ENCODE assay signal across 8 cellular contexts in genomic region chr17:15699413-15699924, GRCh38. TPM values are rescaled to one million over a fixed set of nuclear protein-coding genes. Genes with fewer than 3 reads are reported as not detected.
DNase-seq lines count a peak whose midpoint lies in the region; ATAC-seq, FAIRE-seq and TF ChIP-seq lines count a peak whose summit lies in the region.
"Not testable (repeated sequence)": the region's sequence is repeated elsewhere in the genome, so short reads cannot be mapped to it uniquely, and the experiment has no call there.

ZNF286A (plus strand) TSS chr17:15699752; CDS start chr17:15700330, 578 bp downstream.

- not testable (repeated sequence) for H3K27ac ChIP-seq in WERI-Rb-1; iPS-20b (ENCODE audit: low read length)
- H3K27ac ChIP-seq in skin epidermis: peak within 1 kb of the TSS in 20 of 21 experiments; percentile 13 to 83 (median 68)

- H3K9ac ChIP-seq in iPS-20b (ENCODE audit: low read depth, low read length): peak within 1 kb of the TSS; percentile 83

- not testable (repeated sequence) for H3K36me3 ChIP-seq in WERI-Rb-1; bronchial epithelial cell (ENCODE audit: control insufficient read depth, insufficient read depth, low read length)
- H3K36me3 ChIP-seq in iPS-20b (ENCODE audit: insufficient read depth, low read depth, low read length): peaks cover 22% of the 10 kb centered on the region; the same call in 1 of the 2 replicates

- ATAC-seq in HG03175 (IDR thresholded peaks at IDR 0.05; ENCODE audit: unreplicated experiment): peak; percentile 94

- TF ChIP-seq POLR2A in GM18951 (IDR thresholded peaks at IDR 0.05; ENCODE audit: extremely low read depth, insufficient read depth, insufficient read length): peak; percentile 66

- DNase-seq in AG08396 (ENCODE audit: low spot score) (peak; percentile 96), NCI-H2227 treated with DMSO at 0.1 percent for 48 hours (lab: John Stamatoyannopoulos, UW) (peak; percentile 57), WERI-Rb-1 (peak; percentile 100), bronchial epithelial cell (ENCODE audit: low read depth) (peak; percentile 98)

- in situ Hi-C loops in GM18951 (cut with MboI; ENCODE audit: low sequenced_read_pairs, unreplicated experiment): not testable (repeated sequence)

- not testable (repeated sequence) for TF ChIP-seq CTCF in WERI-Rb-1 (IDR thresholded peaks at IDR 0.05; ENCODE audit: low read depth, low read length); bronchial epithelial cell (IDR thresholded peaks at IDR 0.05; ENCODE audit: insufficient read depth, low read length, severe bottlenecking)

- FAIRE-seq in bronchial epithelial cell (lab: Jason Lieb, UNC): not testable (repeated sequence)

- H3K9me3 ChIP-seq in WERI-Rb-1 (ENCODE audit: severe bottlenecking); iPS-20b (ENCODE audit: insufficient read depth, low read depth, low read length): not testable (repeated sequence)

- not testable (repeated sequence) for H3K27me3 ChIP-seq in WERI-Rb-1 (ENCODE audit: insufficient read depth, low read depth, severe bottlenecking); bronchial epithelial cell (ENCODE audit: control insufficient read depth, insufficient read depth, low read length); iPS-20b (ENCODE audit: insufficient read depth, low read length)

- peak within 1 kb of the TSS; percentile 56 for H3K4me3 ChIP-seq in WERI-Rb-1 (ENCODE audit: low read depth, low read length)
- peak within 1 kb of the TSS; percentile 49 for H3K4me3 ChIP-seq in bronchial epithelial cell (ENCODE audit: low read depth, low read length)
- H3K4me3 ChIP-seq in iPS-20b (ENCODE audit: low read length): peak within 1 kb of the TSS; percentile 72
- peak within 1 kb of the TSS; percentile 46 to 63 (median 54) for H3K4me3 ChIP-seq in skin epidermis

- H3K4me1 ChIP-seq in iPS-20b (ENCODE audit: insufficient read depth, low read length): not testable (repeated sequence)

RNA-seq across cellular contexts. Expression of gene ZNF286A, which starts in this region (rescaled TPM):
- 20.8 and 24.7 TPM in 2 replicates for total RNA-seq in bronchial epithelial cell
